In the genomic region with DNA sequence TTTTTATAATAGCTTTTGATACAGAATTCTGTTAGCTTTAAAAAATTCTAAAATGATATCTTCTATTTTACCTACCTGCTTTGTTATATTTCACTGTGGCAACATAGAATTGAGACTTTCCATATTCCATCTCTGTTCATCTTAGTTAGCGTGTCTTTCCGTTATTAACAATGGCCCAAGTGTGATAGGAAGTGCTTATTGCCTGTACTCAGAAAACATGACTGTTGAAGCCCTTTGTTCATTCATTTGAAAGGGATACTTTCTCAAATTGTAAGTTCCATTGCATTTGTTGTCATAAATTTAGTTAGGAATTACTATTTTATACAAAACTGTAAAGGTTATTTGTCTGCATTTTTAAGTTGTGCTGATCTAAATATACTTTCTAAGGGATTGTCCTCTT, we compare ENCODE assay signal across 31 cellular contexts.
A peak's percentile ranks its signal among the peaks of the same experiment; 100 is the strongest.
DNase-seq lines count a peak whose midpoint lies in the region; ATAC-seq and TF ChIP-seq lines count a peak whose summit lies in the region.
"Had no signal": no experiment of that assay in that cellular context is flagged by ENCODE, and none has a peak within 500 bp of the region (broad histone marks: within the 10 kb centered on the region; RNA-seq: fewer than 3 reads in every experiment).

No MANE protein-coding gene starts in this region.

- no peak overlapping the region for H3K4me3 Mint-ChIP-seq in endothelial cell (ENCODE audit: unreplicated experiment)
- H3K4me3 Mint-ChIP-seq: CD4-positive, alpha-beta T cell; mesothelial cell of epicardium; nephron; stimulated activated memory B cell treated with anti-CD40 and anti-IgM and Interleukin-4, amounts not matched to agents 10 μg/mL and 1 μg/mL and 100 μg/mL, for 72 hours had no signal

- H3K27me3 ChIP-seq in heart right ventricle (no peaks in the 10 kb centered on the region), fibroblast of lung (ENCODE audit: control insufficient read depth, insufficient read depth, low read length) (no peaks in the 10 kb centered on the region), rectal smooth muscle tissue (ENCODE audit: control insufficient read depth, insufficient read depth, low read length) (no peaks in the 10 kb centered on the region), vagina (no peaks in the 10 kb centered on the region)
- H3K27me3 ChIP-seq: adrenal gland, pancreas had no signal

- no peak overlapping the region for H3K27ac Mint-ChIP-seq in endothelial cell (ENCODE audit: unreplicated experiment)
- H3K27ac Mint-ChIP-seq: CD4-positive, alpha-beta T cell; mesothelial cell of epicardium; nephron; stimulated activated memory B cell treated with anti-CD40 and anti-IgM and Interleukin-4, amounts not matched to agents 10 μg/mL and 1 μg/mL and 100 μg/mL, for 72 hours had no signal

- H3K27me3 Mint-ChIP-seq in endothelial cell (ENCODE audit: unreplicated experiment): no peaks in the 10 kb centered on the region
- H3K27me3 Mint-ChIP-seq: brain; stimulated activated memory B cell treated with anti-CD40 and anti-IgM and Interleukin-4, amounts not matched to agents 10 μg/mL and 1 μg/mL and 100 μg/mL, for 72 hours had no signal

- 62 to 65% methylated on average over 2 of the region's 2 CpGs for WGBS in heart right ventricle, 2 donors

- H3K9me3 Mint-ChIP-seq in endothelial cell (ENCODE audit: unreplicated experiment): no peaks in the 10 kb centered on the region
- H3K9me3 Mint-ChIP-seq: brain; CD4-positive, alpha-beta T cell; mesothelial cell of epicardium; nephron; stimulated activated memory B cell treated with anti-CD40 and anti-IgM and Interleukin-4, amounts not matched to agents 10 μg/mL and 1 μg/mL and 100 μg/mL, for 72 hours had no signal

- H3K27ac ChIP-seq in heart right ventricle (peak overlapping the region in 9 of 10 donors; percentile 6 to 80 (median 37)), fibroblast of lung (ENCODE audit: insufficient read depth, low read length) (peak overlapping the region; percentile 85), rectal smooth muscle tissue (ENCODE audit: low read depth, low read length) (peak overlapping the region; percentile 73), vagina (peak overlapping the region; percentile 37)
- H3K27ac ChIP-seq: adrenal gland, pancreas, PC-9, WERI-Rb-1 had no signal

- H3K4me3 ChIP-seq in heart right ventricle (no peak overlapping the region), fibroblast of lung (replicated peaks in 1 of 4; ENCODE audit: control extremely low read depth in 1 of 4, insufficient read depth in 1 of 4, low read depth in 3 of 4, low read length in 4 of 4) (no peak overlapping the region), rectal smooth muscle tissue (ENCODE audit: low read length) (no peak overlapping the region), vagina (no peak overlapping the region)
- H3K4me3 ChIP-seq: adrenal gland, K562, pancreas, PC-9 had no signal

- no peaks in the 10 kb centered on the region for H4K20me1 ChIP-seq in fibroblast of lung (ENCODE audit: control insufficient read depth, extremely low read depth, insufficient read depth, low read length)

- H2AFZ ChIP-seq in fibroblast of lung (ENCODE audit: low read length): no peak overlapping the region
- H2AFZ ChIP-seq: PC-9 had no signal

- peak overlapping the region; percentile 42 for H3K4me2 ChIP-seq in fibroblast of lung (ENCODE audit: extremely low read depth, insufficient read depth, low read length)
- H3K4me2 ChIP-seq: PC-9 had no signal

- no peaks in the 10 kb centered on the region for H3K9me3 ChIP-seq in heart right ventricle
- no peaks in the 10 kb centered on the region for H3K9me3 ChIP-seq in fibroblast of lung (ENCODE audit: control insufficient read depth, insufficient read depth, low read depth, low read length)
- no peaks in the 10 kb centered on the region for H3K9me3 ChIP-seq in vagina
- H3K9me3 ChIP-seq: adrenal gland, pancreas had no signal

- H3K4me1 ChIP-seq in heart right ventricle (peaks cover 0 to 93% (median 68%) of the 10 kb centered on the region in 9 donors), fibroblast of lung (ENCODE audit: control insufficient read depth, extremely low read depth, insufficient read depth, low read length) (peaks cover 28% of the 10 kb centered on the region), rectal smooth muscle tissue (ENCODE audit: control insufficient read depth, insufficient read depth, low read length) (peaks cover 38% of the 10 kb centered on the region), vagina (peaks cover 79% of the 10 kb centered on the region)

- ATAC-seq in heart right ventricle (no peak), left cardiac atrium (no peak), GM19035 (IDR thresholded peaks at IDR 0.05; ENCODE audit: unreplicated experiment) (no peak)
- ATAC-seq: K562; stimulated activated memory B cell treated with anti-CD40 and anti-IgM and Interleukin-4, amounts not matched to agents 10 μg/mL and 1 μg/mL and 100 μg/mL, for 72 hours had no signal

- TF ChIP-seq POLR2A in vagina (IDR thresholded peaks at IDR 0.05): no peak

- peaks cover 83% of the 10 kb centered on the region for H3K79me2 ChIP-seq in fibroblast of lung (ENCODE audit: control insufficient read depth, insufficient read depth, low read length)

- TF ChIP-seq CTCF in heart right ventricle (IDR thresholded peaks at IDR 0.05): no peak
- no peak for TF ChIP-seq CTCF in fibroblast of lung (conservative IDR thresholded peaks at IDR 0.05 in 1 of 2, IDR thresholded peaks at IDR 0.05 in 1 of 2; ENCODE audit: low read depth in 1 of 2, low read length in 2 of 2)
- TF ChIP-seq CTCF in vagina (IDR thresholded peaks at IDR 0.05): no peak
- TF ChIP-seq CTCF in endothelial cell (IDR thresholded peaks at IDR 0.05; ENCODE audit: unreplicated experiment): no peak

- intact Hi-C loops in heart right ventricle (cut with DNase I) (loop anchor here in 5 of 10 donors (5.0 to 10.0 kb wide), 3 partner anchors 54 to 72 kb away; a partner anchor contains a TSS), left cardiac atrium (cut with DNase I) (loop anchor here in 1 of 2 donors (5.0 kb wide), 1 partner anchor 69 kb away; no protein-coding TSS in a partner anchor), vagina (cut with DNase I) (no loop called here)

- H3K36me3 ChIP-seq in heart right ventricle (peaks cover 0 to 12% (median 0%) of the 10 kb centered on the region in 9 donors), fibroblast of lung (ENCODE audit: control insufficient read depth, insufficient read depth, low read length) (no peaks in the 10 kb centered on the region), rectal smooth muscle tissue (ENCODE audit: control insufficient read depth, insufficient read depth, low read length) (no peaks in the 10 kb centered on the region), vagina (no peaks in the 10 kb centered on the region)
- H3K36me3 ChIP-seq: adrenal gland, pancreas, WERI-Rb-1 had no signal

- H3K4me1 Mint-ChIP-seq in endothelial cell (ENCODE audit: unreplicated experiment): peaks cover 32% of the 10 kb centered on the region

- H3K36me3 Mint-ChIP-seq in endothelial cell (ENCODE audit: low read depth, unreplicated experiment): no peaks in the 10 kb centered on the region
- H3K36me3 Mint-ChIP-seq: brain, mesothelial cell of epicardium had no signal

- no peak for DNase-seq in heart right ventricle
- DNase-seq in left cardiac atrium: no peak
- DNase-seq in fibroblast of lung (ENCODE audit: low read depth in 2 of 2): no peak
- no peak for DNase-seq in vagina (ENCODE audit: extremely low spot score in 2 of 2)
- no peak for DNase-seq in SKM-1 treated with dmso at 0.1 percent for 144 hours (lab: John Stamatoyannopoulos, UW; ENCODE audit: unreplicated experiment)
- no peak for DNase-seq in endothelial cell (ENCODE audit: low spot score)
- DNase-seq: 8988T; activated CD4-positive, alpha-beta T cell treated with anti-CD3 and anti-CD28 coated beads, Interleukin-2, amount 50 U/mL, for 1 hour; activated T-cell treated with anti-CD3 and anti-CD28 coated beads, Interleukin-2, amount 50 U/mL, for 48 hours; CD4-positive, alpha-beta T cell; effector CD8-positive, alpha-beta T cell; H7; NCI-H1105; NCI-H2029; NCI-H2227 treated with DMSO at 0.1 percent for 48 hours; NCI-H526 treated with DMSO at 0.1 percent for 48 hours; PC-9; SHP77; stimulated activated CD4-positive, alpha-beta T cell treated with anti-CD3 and anti-CD28 coated beads, Interleukin-4, amount 100 ng/mL, for 4 hours; SW 1271; T1000; WERI-Rb-1 had no signal

- H3K9ac ChIP-seq in fibroblast of lung (ENCODE audit: insufficient read depth, low read length) (no peak overlapping the region), rectal smooth muscle tissue (ENCODE audit: low read length) (no peak overlapping the region)
